2 cellular contexts compared by ENCODE assay signal in genomic region chr12:64219135-64219534, GRCh38.
TF ChIP-seq lines count a peak whose summit lies in the region.

No MANE protein-coding gene starts in this region.

TF ChIP-seq in HEK293, 187 proteins besides CTCF, POLR2A, EP300 and RAD21 (continued from another document):
- TF ChIP-seq ZNF18 (tag by site-specific recombination; IDR thresholded peaks at IDR 0.05) (no peak), ZNF600 (tag by site-specific recombination; IDR thresholded peaks at IDR 0.05) (no peak), ZNF571 (tag by site-specific recombination; IDR thresholded peaks at IDR 0.05) (no peak)
- TF ChIP-seq, protein P1, sequence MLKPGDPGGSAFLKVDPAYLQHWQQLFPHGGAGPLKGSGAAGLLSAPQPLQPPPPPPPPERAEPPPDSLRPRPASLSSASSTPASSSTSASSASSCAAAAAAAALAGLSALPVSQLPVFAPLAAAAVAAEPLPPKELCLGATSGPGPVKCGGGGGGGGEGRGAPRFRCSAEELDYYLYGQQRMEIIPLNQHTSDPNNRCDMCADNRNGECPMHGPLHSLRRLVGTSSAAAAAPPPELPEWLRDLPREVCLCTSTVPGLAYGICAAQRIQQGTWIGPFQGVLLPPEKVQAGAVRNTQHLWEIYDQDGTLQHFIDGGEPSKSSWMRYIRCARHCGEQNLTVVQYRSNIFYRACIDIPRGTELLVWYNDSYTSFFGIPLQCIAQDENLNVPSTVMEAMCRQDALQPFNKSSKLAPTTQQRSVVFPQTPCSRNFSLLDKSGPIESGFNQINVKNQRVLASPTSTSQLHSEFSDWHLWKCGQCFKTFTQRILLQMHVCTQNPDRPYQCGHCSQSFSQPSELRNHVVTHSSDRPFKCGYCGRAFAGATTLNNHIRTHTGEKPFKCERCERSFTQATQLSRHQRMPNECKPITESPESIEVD (tag by site-specific recombination; IDR thresholded peaks at IDR 0.05): 0 out of 2 replicates have a peak, but pooled peaks have one; percentile 6

TF ChIP-seq in WTC11, 78 proteins besides CTCF, POLR2A, EP300 and RAD21 (continued from another document):
- TF ChIP-seq ATF6 (CRISPR knock-in tag; IDR thresholded peaks at IDR 0.05) (no peak), CDX4 (CRISPR knock-in tag; IDR thresholded peaks at IDR 0.05; ENCODE audit: borderline replicate concordance) (no peak), TEAD4 (CRISPR knock-in tag; IDR thresholded peaks at IDR 0.05) (no peak)
